23 cellular contexts compared by ENCODE assay signal in the genomic region with DNA sequence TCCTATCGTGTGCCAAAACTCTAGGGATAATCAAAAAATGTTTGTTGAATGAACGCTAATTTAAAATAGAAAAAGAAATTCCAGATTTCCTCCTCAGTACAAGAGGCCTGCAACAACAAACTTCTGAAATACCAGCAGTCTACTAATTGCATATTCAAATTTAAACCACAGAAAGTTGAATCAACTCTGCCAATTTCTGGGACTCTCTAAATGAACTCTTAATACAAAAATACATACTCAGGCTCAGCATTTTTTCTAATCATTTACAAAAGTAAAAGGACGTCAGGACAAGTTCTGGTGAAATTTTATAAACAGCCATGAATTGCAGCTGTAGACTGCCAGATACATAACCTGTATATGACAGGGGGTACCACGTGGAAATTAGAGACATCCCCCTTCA. TPM values are rescaled to one million over a fixed set of nuclear protein-coding genes. Genes with fewer than 3 reads are reported as not detected.
DNase-seq lines count a peak whose midpoint lies in the region; ATAC-seq, FAIRE-seq and TF ChIP-seq lines count a peak whose summit lies in the region.
"Had no signal": no experiment of that assay in that cellular context is flagged by ENCODE, and none has a peak within 500 bp of the region (broad histone marks: within the 10 kb centered on the region; RNA-seq: fewer than 3 reads in every experiment).

No MANE protein-coding gene starts in this region.

- WGBS in stomach, 5 donors: 36 to 52% (median 47%) methylated on average over 4 of the region's 4 CpGs
- WGBS in lower leg skin, 2 donors: 23 to 41% methylated on average over 4 of the region's 4 CpGs

- H3K4me1 Mint-ChIP-seq in IgD-negative memory B cell: peaks cover 67 to 77% (median 74%) of the 10 kb centered on the region in 3 donors
- peaks cover 26% of the 10 kb centered on the region for H3K4me1 Mint-ChIP-seq in astrocyte (ENCODE audit: low read depth, unreplicated experiment)
- H3K4me1 Mint-ChIP-seq in natural killer cell treated with Interleukin-12 subunit alpha and Interleukin-12 subunit beta and Interleukin-15 and Interleukin-18, amount 100 ng/mL, for 72 hours (ENCODE audit: low read depth in 2 of 2): peaks cover 73 to 88% of the 10 kb centered on the region in 2 donors

- no peak for FAIRE-seq in astrocyte (lab: Jason Lieb, UNC)
- FAIRE-seq: endothelial cell of umbilical vein had no signal

- no peak for DNase-seq in activated CD4-positive, CD25-positive, alpha-beta regulatory T cell treated with anti-CD3 and anti-CD28 coated beads, Interleukin-2, amount 50 U/mL, for 72 hours
- peak; percentile 61 for DNase-seq in astrocyte (ENCODE audit: low read depth)
- no peak for DNase-seq in natural killer cell treated with Interleukin-12 subunit alpha and Interleukin-12 subunit beta and Interleukin-15 and Interleukin-18, amount 100 ng/mL, for 72 hours (ENCODE audit: low spot score)
- no peak for DNase-seq in SK-N-DZ (ENCODE audit: low spot score)
- no peak for DNase-seq in stomach
- DNase-seq in lower leg skin (ENCODE audit: low spot score in 2 of 2): no peak
- DNase-seq: activated naive CD4-positive, alpha-beta T cell treated with anti-CD3 and anti-CD28 coated beads for 36 hours; cerebellar nuclear complex; COR-L47; HCEC 1CT; head of caudate nucleus; Kasumi-1; NCI-H187 treated with DMSO at 0.1 percent for 48 hours; NCI-H69; right lobe of liver; stimulated activated naive CD4-positive, alpha-beta T cell treated with Interleukin-2 at 50 U/mL for 16 hours had no signal

- H3K36me3 ChIP-seq in astrocyte (ENCODE audit: insufficient read depth, low read length) (no peaks in the 10 kb centered on the region), stomach (no peaks in the 10 kb centered on the region)
- H3K36me3 ChIP-seq: right lobe of liver had no signal

- peaks cover 96% of the 10 kb centered on the region for H3K79me2 ChIP-seq in astrocyte (ENCODE audit: insufficient read depth, low read length)

- no peaks in the 10 kb centered on the region for H3K27me3 ChIP-seq in astrocyte (ENCODE audit: insufficient read depth, low read length)
- H3K27me3 ChIP-seq in stomach: no peaks in the 10 kb centered on the region
- H3K27me3 ChIP-seq: right lobe of liver had no signal

- no peak overlapping the region for H2AFZ ChIP-seq in astrocyte (ENCODE audit: low read depth, low read length)

- H3K36me3 Mint-ChIP-seq in IgD-negative memory B cell (peaks cover 3% of the 10 kb centered on the region), astrocyte (ENCODE audit: low read depth, unreplicated experiment) (peaks cover 5% of the 10 kb centered on the region)
- no peaks in the 10 kb centered on the region for H3K36me3 Mint-ChIP-seq in natural killer cell treated with Interleukin-12 subunit alpha and Interleukin-12 subunit beta and Interleukin-15 and Interleukin-18, amount 100 ng/mL, for 72 hours

- H3K9ac ChIP-seq in astrocyte (ENCODE audit: low read length): no peak overlapping the region

- no peak for TF ChIP-seq POLR2A in stomach (IDR thresholded peaks at IDR 0.05)
- TF ChIP-seq POLR2A in lower leg skin (IDR thresholded peaks at IDR 0.05): no peak

- intact Hi-C loops in stomach (cut with DNase I; ENCODE audit: low total_unique reads) (no loop called here), lower leg skin (cut with DNase I; ENCODE audit: low total_unique reads) (no loop called here)

- no peak overlapping the region for H3K4me2 ChIP-seq in astrocyte (ENCODE audit: low read length)

- peak overlapping the region in 3 of 4 donors; percentile 39 to 74 (median 58) for H3K4me3 Mint-ChIP-seq in IgD-negative memory B cell
- no peak overlapping the region for H3K4me3 Mint-ChIP-seq in astrocyte (ENCODE audit: unreplicated experiment)
- peak overlapping the region; percentile 75 for H3K4me3 Mint-ChIP-seq in natural killer cell treated with Interleukin-12 subunit alpha and Interleukin-12 subunit beta and Interleukin-15 and Interleukin-18, amount 100 ng/mL, for 72 hours
- H3K4me3 Mint-ChIP-seq: activated naive CD4-positive, alpha-beta T cell treated with anti-CD3 and anti-CD28 coated beads for 36 hours; nephron; T-helper 2 cell treated with Interferon-gamma antibody and Interleukin-4, amounts not matched to agents 5 μg/mL and 100 μg/mL, for 36 hours had no signal

- no peak overlapping the region for H3K27ac ChIP-seq in astrocyte (ENCODE audit: low read depth, low read length)
- H3K27ac ChIP-seq in stomach: peak overlapping the region in 1 of 5 donors; percentile 8
- H3K27ac ChIP-seq: 22Rv1, HL-60, right lobe of liver had no signal

- TF ChIP-seq CTCF in astrocyte (IDR thresholded peaks at IDR 0.05; ENCODE audit: insufficient read depth, low read depth, low read length) (no peak), stomach (IDR thresholded peaks at IDR 0.05) (no peak), lower leg skin (IDR thresholded peaks at IDR 0.05) (no peak)

- peaks cover 94% of the 10 kb centered on the region for H4K20me1 ChIP-seq in astrocyte (ENCODE audit: insufficient read depth, low read length)

- H3K4me3 ChIP-seq in astrocyte (ENCODE audit: insufficient read depth, low read depth, low read length) (no peak overlapping the region), stomach (no peak overlapping the region), lower leg skin (ENCODE audit: low read depth, poor library complexity, severe bottlenecking) (no peak overlapping the region)
- H3K4me3 ChIP-seq: right lobe of liver had no signal

- peak; percentile 33 to 51 for ATAC-seq in activated CD4-positive, CD25-positive, alpha-beta regulatory T cell treated with anti-CD3 and anti-CD28 coated beads, Interleukin-2, amount 50 U/mL, for 24 hours
- no peak for ATAC-seq in natural killer cell treated with Interleukin-12 subunit alpha and Interleukin-12 subunit beta and Interleukin-15 and Interleukin-18, amount 100 ng/mL, for 72 hours
- ATAC-seq: right lobe of liver had no signal

- H3K27me3 Mint-ChIP-seq in IgD-negative memory B cell (no peaks in the 10 kb centered on the region), astrocyte (ENCODE audit: low read depth, unreplicated experiment) (no peaks in the 10 kb centered on the region)
- H3K27me3 Mint-ChIP-seq in natural killer cell treated with Interleukin-12 subunit alpha and Interleukin-12 subunit beta and Interleukin-15 and Interleukin-18, amount 100 ng/mL, for 72 hours: no peaks in the 10 kb centered on the region

- no peaks in the 10 kb centered on the region for H3K4me1 ChIP-seq in astrocyte (ENCODE audit: insufficient read depth, low read length)
- H3K4me1 ChIP-seq in stomach: peaks cover 13 to 96% (median 61%) of the 10 kb centered on the region in 4 donors

- no peak for TF ChIP-seq EP300 in stomach (IDR thresholded peaks at IDR 0.05)

- H3K27ac Mint-ChIP-seq in IgD-negative memory B cell: peak overlapping the region in 2 of 3 donors; percentile 7 to 40
- H3K27ac Mint-ChIP-seq in astrocyte (ENCODE audit: unreplicated experiment): no peak overlapping the region
- H3K27ac Mint-ChIP-seq in natural killer cell treated with Interleukin-12 subunit alpha and Interleukin-12 subunit beta and Interleukin-15 and Interleukin-18, amount 100 ng/mL, for 72 hours: peak overlapping the region; percentile 72 to 84
- H3K27ac Mint-ChIP-seq: activated naive CD4-positive, alpha-beta T cell treated with anti-CD3 and anti-CD28 coated beads for 36 hours; nephron; T-helper 2 cell treated with Interferon-gamma antibody and Interleukin-4, amounts not matched to agents 5 μg/mL and 100 μg/mL, for 36 hours had no signal

- no peaks in the 10 kb centered on the region for H3K9me3 Mint-ChIP-seq in IgD-negative memory B cell
- no peaks in the 10 kb centered on the region for H3K9me3 Mint-ChIP-seq in astrocyte (ENCODE audit: unreplicated experiment)
- no peaks in the 10 kb centered on the region for H3K9me3 Mint-ChIP-seq in natural killer cell treated with Interleukin-12 subunit alpha and Interleukin-12 subunit beta and Interleukin-15 and Interleukin-18, amount 100 ng/mL, for 72 hours
- H3K9me3 Mint-ChIP-seq: activated naive CD4-positive, alpha-beta T cell treated with anti-CD3 and anti-CD28 coated beads for 36 hours; nephron; T-helper 2 cell treated with Interferon-gamma antibody and Interleukin-4, amounts not matched to agents 5 μg/mL and 100 μg/mL, for 36 hours had no signal

- H3K9me3 ChIP-seq in astrocyte (ENCODE audit: insufficient read depth, low read depth, low read length) (no peaks in the 10 kb centered on the region), stomach (no peaks in the 10 kb centered on the region)
- H3K9me3 ChIP-seq: right lobe of liver had no signal

RNA-seq across cellular contexts. Expression of gene KANSL1, which starts 49.0 kb away (rescaled TPM):
- polyA plus RNA-seq in IgD-negative memory B cell (16.4 TPM), stomach (10 to 100 TPM in 2 of 3 donors, 1 to 10 TPM in 1; 9.2 to 17.3 (median 10.2) TPM)
- total RNA-seq in astrocyte (97.1 and 99.8 TPM in 2 replicates), stomach (100 to 1,000 TPM; 109 to 288 (median 154) TPM), lower leg skin (100 to 1,000 TPM in 1 of 4 donors, 10 to 100 TPM in 3; 53.8 to 107 (median 60.6) TPM)
- 100 to 1,000 TPM; 127 to 161 TPM for total RNA-seq in natural killer cell treated with Interleukin-12 subunit alpha and Interleukin-12 subunit beta and Interleukin-15 and Interleukin-18, amount 100 ng/mL, for 72 hours
- polyA plus RNA-seq in SK-N-DZ (2014; cell fraction: cytosol; rRNA removed): 24.1 and 37.8 TPM in 2 replicates
- polyA plus RNA-seq in SK-N-DZ (2014; cell fraction: nucleus; rRNA removed): 83.5 and 163 TPM in 2 replicates

Comparison
In these comparisons a context has a peak if more than half of its experiments do, and no peak if none do; other contexts are left out.
1. ATAC-seq: peak in activated CD4-positive, CD25-positive, alpha-beta regulatory T cell treated with anti-CD3 and anti-CD28 coated beads, Interleukin-2, amount 50 U/mL, for 24 hours (2 of 2); none in natural killer cell treated with Interleukin-12 subunit alpha and Interleukin-12 subunit beta and Interleukin-15 and Interleukin-18, amount 100 ng/mL, for 72 hours (0 of 2).